In genomic region chr11:68053117-68053516, GRCh38 we compare ENCODE assay signal across 12 cellular contexts. TPM values are rescaled to one million over a fixed set of nuclear protein-coding genes. Genes with fewer than 3 reads are reported as not detected.
A peak's percentile ranks its signal among the peaks of the same experiment; 100 is the strongest.
DNase-seq lines count a peak whose midpoint lies in the region; ATAC-seq and TF ChIP-seq lines count a peak whose summit lies in the region.
"Had no signal": no experiment of that assay in that cellular context is flagged by ENCODE, and none has a peak within 500 bp of the region (broad histone marks: within the 10 kb centered on the region; RNA-seq: fewer than 3 reads in every experiment).

No MANE protein-coding gene starts in this region.

- H3K4me1 Mint-ChIP-seq in natural killer cell (peaks cover 0 to 7% of the 10 kb centered on the region in 2 donors), T-helper 17 cell (peaks cover 5% of the 10 kb centered on the region)
- H3K4me1 Mint-ChIP-seq in natural killer cell treated with Interleukin-12 subunit alpha and Interleukin-12 subunit beta and Interleukin-15 and Interleukin-18, amount 100 ng/mL, for 72 hours (ENCODE audit: low read depth in 2 of 2), result peaks cover 0 to 4% of the 10 kb centered on the region in 2 donors

- TF ChIP-seq CTCF in natural killer cell (IDR thresholded peaks at IDR 0.05), result no peak

- no peaks in the 10 kb centered on the region for H3K9me3 ChIP-seq in T-helper 17 cell (ENCODE audit: control insufficient read depth, low read length, poor library complexity, severe bottlenecking)
- H3K9me3 ChIP-seq: vagina had no signal

- intact Hi-C loops in natural killer cell (cut with micrococcal nuclease), result no loop called here
- intact Hi-C loops in left ventricle myocardium superior (cut with micrococcal nuclease), result no loop called here

- DNase-seq in natural killer cell (no peak), T-helper 17 cell (no peak), left ventricle myocardium superior (peak; percentile 31), NCI-H748 treated with DMSO at 0.1 percent for 48 hours (lab: John Stamatoyannopoulos, UW) (no peak), AG08395 (ENCODE audit: low spot score) (no peak), DMS79 treated with DMSO at 0.1 percent for 48 hours (lab: John Stamatoyannopoulos, UW) (no peak)
- no peak for DNase-seq in natural killer cell treated with Interleukin-12 subunit alpha and Interleukin-12 subunit beta and Interleukin-15 and Interleukin-18, amount 100 ng/mL, for 72 hours (ENCODE audit: low spot score)
- DNase-seq: effector CD8-positive, alpha-beta T cell; stimulated activated naive CD4-positive, alpha-beta T cell treated with Interleukin-2 at 50 U/mL for 16 hours had no signal

- H3K27ac Mint-ChIP-seq in natural killer cell (peak overlapping the region; percentile 8 to 66), T-helper 17 cell (peak overlapping the region; percentile 74)
- no peak overlapping the region for H3K27ac Mint-ChIP-seq in natural killer cell treated with Interleukin-12 subunit alpha and Interleukin-12 subunit beta and Interleukin-15 and Interleukin-18, amount 100 ng/mL, for 72 hours

- peak in 1 of 3 donors; percentile 14 for ATAC-seq in natural killer cell
- ATAC-seq in natural killer cell treated with Interleukin-12 subunit alpha and Interleukin-12 subunit beta and Interleukin-15 and Interleukin-18, amount 100 ng/mL, for 72 hours, result no peak
- no peak for ATAC-seq in T-helper 17 cell
- peak; percentile 38 for ATAC-seq in left ventricle myocardium superior
- ATAC-seq in HG03139 (IDR thresholded peaks at IDR 0.05; ENCODE audit: unreplicated experiment), result no peak
- ATAC-seq: SK-N-SH treated with all-trans-retinoic acid at 6 μM for 48 hours had no signal

- H3K4me3 Mint-ChIP-seq in natural killer cell, result no peak overlapping the region
- no peak overlapping the region for H3K4me3 Mint-ChIP-seq in natural killer cell treated with Interleukin-12 subunit alpha and Interleukin-12 subunit beta and Interleukin-15 and Interleukin-18, amount 100 ng/mL, for 72 hours
- no peak overlapping the region for H3K4me3 Mint-ChIP-seq in T-helper 17 cell

- no peaks in the 10 kb centered on the region for H3K9me3 Mint-ChIP-seq in natural killer cell
- no peaks in the 10 kb centered on the region for H3K9me3 Mint-ChIP-seq in natural killer cell treated with Interleukin-12 subunit alpha and Interleukin-12 subunit beta and Interleukin-15 and Interleukin-18, amount 100 ng/mL, for 72 hours

- H3K27me3 Mint-ChIP-seq in natural killer cell (ENCODE audit: low read depth in 2 of 2), result no peaks in the 10 kb centered on the region
- no peaks in the 10 kb centered on the region for H3K27me3 Mint-ChIP-seq in natural killer cell treated with Interleukin-12 subunit alpha and Interleukin-12 subunit beta and Interleukin-15 and Interleukin-18, amount 100 ng/mL, for 72 hours
- H3K27me3 Mint-ChIP-seq in T-helper 17 cell, result no peaks in the 10 kb centered on the region

- H3K36me3 Mint-ChIP-seq in natural killer cell (no peaks in the 10 kb centered on the region), T-helper 17 cell (ENCODE audit: low read depth) (no peaks in the 10 kb centered on the region)
- H3K36me3 Mint-ChIP-seq in natural killer cell treated with Interleukin-12 subunit alpha and Interleukin-12 subunit beta and Interleukin-15 and Interleukin-18, amount 100 ng/mL, for 72 hours, result no peaks in the 10 kb centered on the region

RNA-seq across cellular contexts. Expression of gene TCIRG1, which starts 14.3 kb away (rescaled TPM):
- total RNA-seq in natural killer cell (100 to 1,000 TPM; 438 to 480 (median 465) TPM), T-helper 17 cell (100 to 1,000 TPM; 187 to 207 TPM), left ventricle myocardium superior (25.8 TPM)
- 100 to 1,000 TPM; 354 to 380 TPM for total RNA-seq in natural killer cell treated with Interleukin-12 subunit alpha and Interleukin-12 subunit beta and Interleukin-15 and Interleukin-18, amount 100 ng/mL, for 72 hours

RNA-seq across cellular contexts. Expression of gene NDUFS8, which starts 22.6 kb away (rescaled TPM):
- total RNA-seq in natural killer cell (10 to 100 TPM; 84.5 to 95.2 (median 90.7) TPM), T-helper 17 cell (10 to 100 TPM; 59.5 to 64.2 TPM), left ventricle myocardium superior (514 TPM)
- total RNA-seq in natural killer cell treated with Interleukin-12 subunit alpha and Interleukin-12 subunit beta and Interleukin-15 and Interleukin-18, amount 100 ng/mL, for 72 hours, result 100 to 1,000 TPM; 124 to 143 TPM

RNA-seq across cellular contexts. Expression of gene ALDH3B1, which starts 43.0 kb away (rescaled TPM):
- total RNA-seq in natural killer cell, result 1 to 10 TPM; 2.4 to 9.0 (median 4.0) TPM
- total RNA-seq in natural killer cell treated with Interleukin-12 subunit alpha and Interleukin-12 subunit beta and Interleukin-15 and Interleukin-18, amount 100 ng/mL, for 72 hours, result under 1 TPM; 0.25 to 0.98 TPM
- total RNA-seq in T-helper 17 cell, result 1 to 10 TPM; 1.1 TPM
- 4.9 TPM for total RNA-seq in left ventricle myocardium superior

RNA-seq across cellular contexts. Expression of gene UNC93B1, which starts 49.2 kb away (rescaled TPM):
- 10 to 100 TPM; 26.6 to 44.3 (median 39.7) TPM for total RNA-seq in natural killer cell
- 10 to 100 TPM; 13.5 to 13.6 TPM for total RNA-seq in natural killer cell treated with Interleukin-12 subunit alpha and Interleukin-12 subunit beta and Interleukin-15 and Interleukin-18, amount 100 ng/mL, for 72 hours
- 10 to 100 TPM; 24.7 to 27.2 TPM for total RNA-seq in T-helper 17 cell
- total RNA-seq in left ventricle myocardium superior, result 7.6 TPM

Comparison
In these comparisons a context has a peak if more than half of its experiments do, and no peak if none do; other contexts are left out.
1. H3K27ac Mint-ChIP-seq: peak in natural killer cell (2 of 2) and T-helper 17 cell (single experiment); none in natural killer cell treated with Interleukin-12 subunit alpha and Interleukin-12 subunit beta and Interleukin-15 and Interleukin-18, amount 100 ng/mL, for 72 hours (0 of 2).